Comparison of ENCODE assay signal across 11 cellular contexts in the genomic region with DNA sequence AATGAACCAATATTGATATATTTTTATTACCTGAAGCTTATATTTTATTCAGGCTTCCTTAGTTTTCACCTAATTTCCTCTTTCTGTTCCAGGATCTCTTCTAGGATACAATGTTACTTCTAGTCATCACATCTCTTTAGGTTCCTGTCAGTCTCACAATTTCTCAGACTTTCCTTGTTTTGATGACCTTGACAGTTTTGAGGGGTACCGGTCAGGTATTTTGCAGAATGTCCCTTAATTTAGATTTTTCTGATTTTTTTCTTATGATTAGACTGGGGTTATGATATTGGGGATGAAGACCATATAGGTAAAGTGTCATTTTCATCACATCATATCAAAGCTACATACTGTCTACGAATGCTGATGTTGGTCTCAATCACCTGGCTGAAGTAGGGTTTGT.
"Had no signal": no experiment of that assay in that cellular context is flagged by ENCODE, and none has a peak within 500 bp of the region (broad histone marks: within the 10 kb centered on the region; RNA-seq: fewer than 3 reads in every experiment).

No MANE protein-coding gene starts in this region.

- H3K4me1 ChIP-seq: HAP-1 had no signal

- H3K9ac ChIP-seq: GM23248 had no signal

- FAIRE-seq: H1, H54 had no signal

- H3K4me2 ChIP-seq: GM23338 had no signal

- ATAC-seq: GM23338, HCT116 had no signal

- H3K9me3 ChIP-seq: HAP-1 had no signal

- H3K27ac ChIP-seq: GM23248 had no signal

- H3K27ac Mint-ChIP-seq: GM23338, H9, HFFc6 had no signal

- H3K4me3 ChIP-seq: GM23248, GM23338, HAP-1 had no signal

- H3K36me3 ChIP-seq: HAP-1 had no signal

- H3K4me3 Mint-ChIP-seq: GM23338, H9, HFFc6 had no signal

- DNase-seq: GM23248, GOT3, H7, H9, HCEC 1CT, HFFc6 had no signal

- H3K4me1 Mint-ChIP-seq: GM23338, H9 had no signal

- H2AFZ ChIP-seq: GM23248, GM23338 had no signal
